Comparison of ENCODE assay signal across 2 cellular contexts in the genomic region with DNA sequence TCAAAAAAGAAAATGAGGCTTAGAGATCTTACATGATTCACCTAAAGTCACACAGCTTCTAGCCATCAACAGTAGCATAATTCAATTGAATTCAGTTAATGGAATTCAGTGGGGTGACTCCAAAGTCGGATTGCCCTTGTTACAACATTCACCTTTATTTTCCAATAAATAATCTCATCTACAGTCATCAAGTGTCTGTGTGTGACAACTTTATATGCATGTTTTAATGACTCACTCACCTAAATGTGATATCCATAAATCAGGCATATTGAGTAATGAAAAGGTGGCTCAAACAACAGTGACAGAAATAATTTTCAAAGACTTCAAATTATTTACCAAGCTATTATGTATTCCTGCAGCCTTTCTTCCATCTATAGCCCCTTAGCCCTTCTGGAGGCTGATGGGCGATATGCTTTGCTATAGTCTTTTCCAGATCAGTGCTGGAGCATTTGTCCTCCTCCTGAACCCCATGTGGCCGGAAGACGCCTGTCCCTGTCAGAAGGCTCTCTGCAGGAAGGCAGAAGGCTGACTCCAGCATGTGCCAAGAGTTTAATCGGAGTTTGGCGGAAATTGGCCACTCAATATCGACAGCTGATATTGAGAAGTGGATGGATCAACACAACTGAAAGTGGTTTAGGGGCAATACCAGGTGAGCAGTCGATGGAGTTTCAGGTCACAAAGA.
TF ChIP-seq lines count a peak whose summit lies in the region.

No MANE protein-coding gene starts in this region.

TF ChIP-seq in IMR-90, 13 proteins besides CTCF, POLR2A, EP300 and RAD21:
- TF ChIP-seq CEBPB (IDR thresholded peaks at IDR 0.05; ENCODE audit: low read depth, low read length) (no peak), SMC3 (IDR thresholded peaks at IDR 0.05; ENCODE audit: low read depth, low read length) (no peak), MAZ (IDR thresholded peaks at IDR 0.05; ENCODE audit: borderline replicate concordance, low read depth, low read length) (no peak), RCOR1 (IDR thresholded peaks at IDR 0.05; ENCODE audit: insufficient replicate concordance, low read length) (no peak), NFE2L2 (IDR thresholded peaks at IDR 0.05; ENCODE audit: low read depth, low read length) (no peak), FOS (IDR thresholded peaks at IDR 0.05; ENCODE audit: low read depth, low read length) (no peak), CHD1 (IDR thresholded peaks at IDR 0.05; ENCODE audit: low read depth, low read length) (no peak), MXI1 (IDR thresholded peaks at IDR 0.05; ENCODE audit: borderline replicate concordance, low read depth, low read length) (no peak), MAFK (IDR thresholded peaks at IDR 0.05; ENCODE audit: low read depth, low read length) (no peak), BHLHE40 (IDR thresholded peaks at IDR 0.05; ENCODE audit: low read depth, low read length) (no peak), RFX5 (IDR thresholded peaks at IDR 0.05; ENCODE audit: low read depth, low read length) (no peak)
- TF ChIP-seq, protein P1, sequence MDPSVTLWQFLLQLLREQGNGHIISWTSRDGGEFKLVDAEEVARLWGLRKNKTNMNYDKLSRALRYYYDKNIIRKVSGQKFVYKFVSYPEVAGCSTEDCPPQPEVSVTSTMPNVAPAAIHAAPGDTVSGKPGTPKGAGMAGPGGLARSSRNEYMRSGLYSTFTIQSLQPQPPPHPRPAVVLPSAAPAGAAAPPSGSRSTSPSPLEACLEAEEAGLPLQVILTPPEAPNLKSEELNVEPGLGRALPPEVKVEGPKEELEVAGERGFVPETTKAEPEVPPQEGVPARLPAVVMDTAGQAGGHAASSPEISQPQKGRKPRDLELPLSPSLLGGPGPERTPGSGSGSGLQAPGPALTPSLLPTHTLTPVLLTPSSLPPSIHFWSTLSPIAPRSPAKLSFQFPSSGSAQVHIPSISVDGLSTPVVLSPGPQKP (IDR thresholded peaks at IDR 0.05; ENCODE audit: borderline replicate concordance, low read depth, low read length), result no peak
- TF ChIP-seq, protein P2, sequence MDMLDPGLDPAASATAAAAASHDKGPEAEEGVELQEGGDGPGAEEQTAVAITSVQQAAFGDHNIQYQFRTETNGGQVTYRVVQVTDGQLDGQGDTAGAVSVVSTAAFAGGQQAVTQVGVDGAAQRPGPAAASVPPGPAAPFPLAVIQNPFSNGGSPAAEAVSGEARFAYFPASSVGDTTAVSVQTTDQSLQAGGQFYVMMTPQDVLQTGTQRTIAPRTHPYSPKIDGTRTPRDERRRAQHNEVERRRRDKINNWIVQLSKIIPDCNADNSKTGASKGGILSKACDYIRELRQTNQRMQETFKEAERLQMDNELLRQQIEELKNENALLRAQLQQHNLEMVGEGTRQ (IDR thresholded peaks at IDR 0.05; ENCODE audit: low read depth, low read length), result no peak

TF ChIP-seq in H1, 55 proteins besides CTCF, POLR2A, EP300 and RAD21:
- no peak for TF ChIP-seq POLR2AphosphoS5 (IDR thresholded peaks at IDR 0.05; ENCODE audit: low read depth, low read length)
- TF ChIP-seq CEBPB (IDR thresholded peaks at IDR 0.05; ENCODE audit: low read depth, low read length), result no peak
- no peak for TF ChIP-seq RBBP5 (IDR thresholded peaks at IDR 0.05; ENCODE audit: borderline replicate concordance, low read depth, low read length)
- TF ChIP-seq RFX5 (IDR thresholded peaks at IDR 0.05; ENCODE audit: borderline replicate concordance, low read depth, low read length), result no peak
- no peak for TF ChIP-seq SAP30 (IDR thresholded peaks at IDR 0.05; ENCODE audit: insufficient read depth, insufficient replicate concordance, low read length)
- TF ChIP-seq CHD2 (IDR thresholded peaks at IDR 0.05; ENCODE audit: low read length), result no peak
- no peak for TF ChIP-seq CTBP2 (IDR thresholded peaks at IDR 0.05; ENCODE audit: borderline replicate concordance, insufficient read depth, insufficient read length, low read length)
- no peak for TF ChIP-seq GABPA (IDR thresholded peaks at IDR 0.05; ENCODE audit: borderline replicate concordance, insufficient read depth, low read length)
- TF ChIP-seq, protein P3, sequence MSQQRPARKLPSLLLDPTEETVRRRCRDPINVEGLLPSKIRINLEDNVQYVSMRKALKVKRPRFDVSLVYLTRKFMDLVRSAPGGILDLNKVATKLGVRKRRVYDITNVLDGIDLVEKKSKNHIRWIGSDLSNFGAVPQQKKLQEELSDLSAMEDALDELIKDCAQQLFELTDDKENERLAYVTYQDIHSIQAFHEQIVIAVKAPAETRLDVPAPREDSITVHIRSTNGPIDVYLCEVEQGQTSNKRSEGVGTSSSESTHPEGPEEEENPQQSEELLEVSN (IDR thresholded peaks at IDR 0.05), result no peak
- TF ChIP-seq BRCA1 (IDR thresholded peaks at IDR 0.05; ENCODE audit: low read depth, low read length), result no peak
- TF ChIP-seq POU5F1 (IDR thresholded peaks at IDR 0.05; ENCODE audit: low read depth, low read length), result no peak
- no peak for TF ChIP-seq CBX5 (IDR thresholded peaks at IDR 0.05; ENCODE audit: low read depth, low read length)
- no peak for TF ChIP-seq SIX5 (IDR thresholded peaks at IDR 0.05; ENCODE audit: low read depth, low read length)
- TF ChIP-seq GTF2F1 (IDR thresholded peaks at IDR 0.05; ENCODE audit: borderline replicate concordance, low read depth, low read length), result no peak
- no peak for TF ChIP-seq KDM1A (IDR thresholded peaks at IDR 0.05; ENCODE audit: borderline replicate concordance, low read length)
